In the genomic region with DNA sequence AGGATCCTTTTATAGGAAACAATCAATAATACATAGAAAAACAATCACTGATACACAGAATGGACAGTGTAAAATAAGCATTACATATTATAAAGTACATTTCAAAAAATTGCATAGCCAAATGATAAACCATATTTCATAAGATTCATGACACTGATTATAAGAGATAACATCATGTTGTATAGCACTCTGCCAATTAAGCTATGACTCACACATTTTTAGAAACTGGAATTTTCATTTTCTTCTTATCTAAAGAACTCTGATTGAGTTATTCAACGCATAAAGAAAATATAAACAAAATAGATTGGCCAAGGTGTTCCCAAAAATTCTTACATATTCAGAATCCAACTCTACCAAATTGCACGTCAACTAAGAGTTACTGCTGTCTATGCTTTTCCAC, we compare ENCODE assay signal across 32 cellular contexts.
"Had no signal": no experiment of that assay in that cellular context is flagged by ENCODE, and none has a peak within 500 bp of the region (broad histone marks: within the 10 kb centered on the region; RNA-seq: fewer than 3 reads in every experiment).

No MANE protein-coding gene starts in this region.

- H3K27ac Mint-ChIP-seq: activated B cell treated with CpG ODN at 0.5 μM for 24 hours; activated CD8-positive, alpha-beta T cell treated with anti-CD3 and anti-CD28 coated beads for 36 hours; activated naive CD4-positive, alpha-beta T cell treated with anti-CD3 and anti-CD28 coated beads for 36 hours; activated naive CD4-positive, alpha-beta T cell treated with anti-CD3 and anti-CD28 coated beads, Interleukin-2, amount 50 U/mL, for 24 hours; activated naive CD8-positive, alpha-beta T cell treated with anti-CD3 and anti-CD28 coated beads for 36 hours; activated naive CD8-positive, alpha-beta T cell treated with anti-CD3 and anti-CD28 coated beads, Interleukin-2, amount 50 U/mL, for 24 hours; activated T-helper 1 cell treated with anti-CD3 and anti-CD28 coated beads, Interleukin-12 subunit alpha, Interleukin-12 subunit beta, Interleukin-2, Interleukin-4 antibody, amounts not matched to agents 30 ng/mL and 10 ng/mL and 1 ng/mL, durations not matched to agents 14 hours and 24 hours and 36 hours; activated T-helper 2 cell treated with anti-CD3 and anti-CD28 coated beads, Interferon-gamma antibody, Interleukin-2, Interleukin-4, amounts not matched to agents 10 μg/mL and 5 μg/mL and 100 μg/mL, durations not matched to agents 14 hours and 24 hours and 36 hours; effector memory CD8-positive, alpha-beta T cell; T-helper 1 cell treated with Interleukin-12 subunit alpha and Interleukin-12 subunit beta and Interleukin-4 antibody, amounts not matched to agents 30 μg/mL and 1 μg/mL, for 36 hours; T-helper 2 cell treated with Interferon-gamma antibody and Interleukin-4, amounts not matched to agents 5 μg/mL and 100 μg/mL, for 36 hours had no signal

- H3K4me3 Mint-ChIP-seq: activated B cell treated with CpG ODN at 0.5 μM for 24 hours; activated CD8-positive, alpha-beta T cell treated with anti-CD3 and anti-CD28 coated beads for 36 hours; activated naive CD4-positive, alpha-beta T cell treated with anti-CD3 and anti-CD28 coated beads for 36 hours; activated naive CD4-positive, alpha-beta T cell treated with anti-CD3 and anti-CD28 coated beads, Interleukin-2, amount 50 U/mL, for 24 hours; activated naive CD8-positive, alpha-beta T cell treated with anti-CD3 and anti-CD28 coated beads for 36 hours; activated naive CD8-positive, alpha-beta T cell treated with anti-CD3 and anti-CD28 coated beads, Interleukin-2, amount 50 U/mL, for 24 hours; activated T-helper 1 cell treated with anti-CD3 and anti-CD28 coated beads, Interleukin-12 subunit alpha, Interleukin-12 subunit beta, Interleukin-2, Interleukin-4 antibody, amounts not matched to agents 30 ng/mL and 10 ng/mL and 1 ng/mL, durations not matched to agents 14 hours and 24 hours and 36 hours; effector memory CD8-positive, alpha-beta T cell; T-helper 1 cell treated with Interleukin-12 subunit alpha and Interleukin-12 subunit beta and Interleukin-4 antibody, amounts not matched to agents 30 μg/mL and 1 μg/mL, for 36 hours; T-helper 2 cell treated with Interferon-gamma antibody and Interleukin-4, amounts not matched to agents 5 μg/mL and 100 μg/mL, for 36 hours had no signal

- H3K36me3 ChIP-seq: heart left ventricle, WERI-Rb-1 had no signal

- H3K36me3 Mint-ChIP-seq: activated naive CD4-positive, alpha-beta T cell treated with anti-CD3 and anti-CD28 coated beads, Interleukin-2, amount 50 U/mL, for 24 hours; activated naive CD8-positive, alpha-beta T cell treated with anti-CD3 and anti-CD28 coated beads for 36 hours had no signal

- H3K9me3 Mint-ChIP-seq: activated B cell treated with CpG ODN at 0.5 μM for 24 hours; activated CD8-positive, alpha-beta T cell treated with anti-CD3 and anti-CD28 coated beads for 36 hours; activated naive CD4-positive, alpha-beta T cell treated with anti-CD3 and anti-CD28 coated beads for 36 hours; activated naive CD4-positive, alpha-beta T cell treated with anti-CD3 and anti-CD28 coated beads, Interleukin-2, amount 50 U/mL, for 24 hours; activated naive CD8-positive, alpha-beta T cell treated with anti-CD3 and anti-CD28 coated beads for 36 hours; activated naive CD8-positive, alpha-beta T cell treated with anti-CD3 and anti-CD28 coated beads, Interleukin-2, amount 50 U/mL, for 24 hours; activated T-helper 1 cell treated with anti-CD3 and anti-CD28 coated beads, Interleukin-12 subunit alpha, Interleukin-12 subunit beta, Interleukin-2, Interleukin-4 antibody, amounts not matched to agents 30 ng/mL and 10 ng/mL and 1 ng/mL, durations not matched to agents 14 hours and 24 hours and 36 hours; activated T-helper 2 cell treated with anti-CD3 and anti-CD28 coated beads, Interferon-gamma antibody, Interleukin-2, Interleukin-4, amounts not matched to agents 10 μg/mL and 5 μg/mL and 100 μg/mL, durations not matched to agents 14 hours and 24 hours and 36 hours; effector memory CD8-positive, alpha-beta T cell; T-helper 1 cell treated with Interleukin-12 subunit alpha and Interleukin-12 subunit beta and Interleukin-4 antibody, amounts not matched to agents 30 μg/mL and 1 μg/mL, for 36 hours; T-helper 2 cell treated with Interferon-gamma antibody and Interleukin-4, amounts not matched to agents 5 μg/mL and 100 μg/mL, for 36 hours had no signal

- H3K27ac ChIP-seq: body of pancreas, heart left ventricle, WERI-Rb-1 had no signal

- H3K9me3 ChIP-seq: body of pancreas, heart left ventricle had no signal

- DNase-seq: activated B cell treated with CpG ODN at 0.5 μM for 24 hours; activated CD4-positive, alpha-beta T cell treated with anti-CD3 and anti-CD28 coated beads for 48 hours; activated CD4-positive, alpha-beta T cell treated with anti-CD3 and anti-CD28 coated beads, Interleukin-2, amount 50 U/mL, for 1 hour; activated CD4-positive, alpha-beta T cell treated with anti-CD3 and anti-CD28 coated beads, Interleukin-2, amount 50 U/mL, for 48 hours; activated CD8-positive, alpha-beta memory T cell treated with anti-CD3 and anti-CD28 coated beads for 24 hours; activated CD8-positive, alpha-beta T cell treated with anti-CD3 and anti-CD28 coated beads for 36 hours; activated effector memory CD4-positive, alpha-beta T cell treated with anti-CD3 and anti-CD28 coated beads, Interleukin-2, amount 50 U/mL, for 16 hours; activated naive CD4-positive, alpha-beta T cell treated with anti-CD3 and anti-CD28 coated beads for 36 hours; activated naive CD8-positive, alpha-beta T cell treated with anti-CD3 and anti-CD28 coated beads for 36 hours; activated naive CD8-positive, alpha-beta T cell treated with anti-CD3 and anti-CD28 coated beads, Interleukin-2, amount 50 U/mL, for 24 hours; activated T-cell treated with anti-CD3 and anti-CD28 coated beads, Interleukin-2, amount 50 U/mL, for 1 hour; activated T-cell treated with anti-CD3 and anti-CD28 coated beads, Interleukin-2, amount 50 U/mL, for 48 hours; amniotic stem cell; aorta; body of pancreas; caudate nucleus; cortex of kidney; dermis blood vessel endothelial cell; effector CD4-positive, alpha-beta T cell; effector memory CD8-positive, alpha-beta T cell; foreskin fibroblast; heart left ventricle; hypothalamus; T1000; WERI-Rb-1 had no signal

- H3K4me3 ChIP-seq: body of pancreas, heart left ventricle had no signal

- H3K27me3 ChIP-seq: body of pancreas had no signal

- FAIRE-seq: colon, frontal cortex had no signal
